Comparison of ENCODE assay signal across 30 cellular contexts in the genomic region with DNA sequence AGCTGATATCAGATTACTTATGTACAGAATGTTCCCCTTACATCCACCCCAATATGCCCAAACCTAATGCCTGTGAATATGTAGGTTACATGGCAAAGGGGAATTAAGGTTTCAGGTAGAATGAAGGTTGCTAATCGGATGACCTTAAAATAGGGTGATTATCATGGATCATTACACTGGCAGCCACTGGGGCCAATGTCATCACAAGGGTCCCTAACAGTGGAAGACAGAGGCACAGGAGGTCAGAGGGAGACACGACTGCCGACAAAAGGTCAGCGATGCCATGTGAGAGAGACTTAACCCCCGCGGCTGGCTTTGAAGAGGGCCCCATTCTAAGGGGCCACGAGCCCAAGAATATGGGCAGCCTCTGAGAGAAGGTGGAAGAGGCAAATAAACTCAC.
"Had no signal": no experiment of that assay in that cellular context is flagged by ENCODE, and none has a peak within 500 bp of the region (broad histone marks: within the 10 kb centered on the region; RNA-seq: fewer than 3 reads in every experiment).

No MANE protein-coding gene starts in this region.

- H3K4me3 Mint-ChIP-seq: immature natural killer cell; naive thymus-derived CD4-positive, alpha-beta T cell; natural killer cell treated with Interleukin-12 subunit alpha and Interleukin-12 subunit beta and Interleukin-15 and Interleukin-18, amount 100 ng/mL, for 72 hours; neural crest cell; stimulated activated memory B cell treated with anti-CD40 and anti-IgM and Interleukin-4, amounts not matched to agents 10 μg/mL and 1 μg/mL and 100 μg/mL, for 72 hours; stimulated activated naive CD8-positive, alpha-beta T cell treated with anti-CD3 and anti-CD28 coated beads, Interleukin-15, amount 100 ng/mL, for 72 hours; type B pancreatic cell had no signal

- H3K4me1 Mint-ChIP-seq: immature natural killer cell; stimulated activated memory B cell treated with anti-CD40 and anti-IgM and Interleukin-4, amounts not matched to agents 10 μg/mL and 1 μg/mL and 100 μg/mL, for 72 hours; stimulated activated naive CD8-positive, alpha-beta T cell treated with anti-CD3 and anti-CD28 coated beads, Interleukin-15, amount 100 ng/mL, for 72 hours had no signal

- H3K9me3 Mint-ChIP-seq: immature natural killer cell; natural killer cell treated with Interleukin-12 subunit alpha and Interleukin-12 subunit beta and Interleukin-15 and Interleukin-18, amount 100 ng/mL, for 72 hours; neural crest cell; type B pancreatic cell had no signal

- H3K4me1 ChIP-seq: left lung, pancreas, prostate gland, tibial nerve, uterus had no signal

- ATAC-seq: left colon; left lung; mucosa of descending colon; naive thymus-derived CD4-positive, alpha-beta T cell; natural killer cell treated with Interleukin-12 subunit alpha and Interleukin-12 subunit beta and Interleukin-15 and Interleukin-18, amount 100 ng/mL, for 72 hours; pancreas; right cardiac atrium; stimulated activated memory B cell treated with anti-CD40 and anti-IgM and Interleukin-4, amounts not matched to agents 10 μg/mL and 1 μg/mL and 100 μg/mL, for 72 hours; stimulated activated naive CD8-positive, alpha-beta T cell treated with anti-CD3 and anti-CD28 coated beads, Interleukin-15, amount 100 ng/mL, for 72 hours had no signal

- H3K9me3 ChIP-seq: left lung, mucosa of descending colon, pancreas, prostate gland, tibial nerve, uterus had no signal

- DNase-seq: hypothalamus; immature natural killer cell; kidney; left colon; left lung; mesendoderm; midbrain; mucosa of descending colon; naive thymus-derived CD4-positive, alpha-beta T cell; nucleus accumbens; pancreas; posterior cingulate gyrus; retina; right cardiac atrium; stimulated activated CD4-positive, alpha-beta T cell treated with anti-CD3 and anti-CD28 coated beads, Interleukin-1b, Interleukin-23, amount 100 ng/mL, for 48 hours; stimulated activated CD4-positive, alpha-beta T cell treated with anti-CD3 and anti-CD28 coated beads, Interleukin-2, amount 100 ng/mL, for 48 hours; stimulated activated CD4-positive, alpha-beta T cell treated with anti-CD3 and anti-CD28 coated beads, Interleukin-4, amount 100 ng/mL, for 4 hours; stimulated activated CD8-positive, alpha-beta memory T cell treated with anti-CD3 and anti-CD28 coated beads, Interleukin-4, amount 100 ng/mL, for 48 hours; stimulated activated naive CD4-positive, alpha-beta T cell treated with Interleukin-2 at 50 U/mL for 16 hours; stimulated activated naive CD8-positive, alpha-beta T cell treated with anti-CD3 and anti-CD28 coated beads, Interleukin-15, amount 100 ng/mL, for 72 hours; substantia nigra; uterus had no signal

- H3K27ac ChIP-seq: left lung, pancreas, prostate gland, tibial nerve, uterus had no signal

- H3K36me3 Mint-ChIP-seq: immature natural killer cell; naive thymus-derived CD4-positive, alpha-beta T cell; stimulated activated memory B cell treated with anti-CD40 and anti-IgM and Interleukin-4, amounts not matched to agents 10 μg/mL and 1 μg/mL and 100 μg/mL, for 72 hours; type B pancreatic cell had no signal

- H3K27me3 ChIP-seq: pancreas, uterus had no signal

- H3K36me3 ChIP-seq: left lung, pancreas, prostate gland, tibial nerve, uterus had no signal

- H3K27ac Mint-ChIP-seq: immature natural killer cell; natural killer cell treated with Interleukin-12 subunit alpha and Interleukin-12 subunit beta and Interleukin-15 and Interleukin-18, amount 100 ng/mL, for 72 hours; stimulated activated memory B cell treated with anti-CD40 and anti-IgM and Interleukin-4, amounts not matched to agents 10 μg/mL and 1 μg/mL and 100 μg/mL, for 72 hours; stimulated activated naive CD8-positive, alpha-beta T cell treated with anti-CD3 and anti-CD28 coated beads, Interleukin-15, amount 100 ng/mL, for 72 hours; type B pancreatic cell had no signal

- H3K4me3 ChIP-seq: left lung, lung, mucosa of descending colon, pancreas, prostate gland, smooth muscle cell, tibial nerve, uterus had no signal
